ENCODE assay signal across 9 cellular contexts in genomic region chrX:107714196-107714811, GRCh38.
DNase-seq lines count a peak whose midpoint lies in the region; ATAC-seq lines count a peak whose summit lies in the region.
"Had no signal": no experiment of that assay in that cellular context is flagged by ENCODE, and none has a peak within 500 bp of the region (broad histone marks: within the 10 kb centered on the region; RNA-seq: fewer than 3 reads in every experiment).

No MANE protein-coding gene starts in this region.

- peak overlapping the region; percentile 96 for H3K27ac ChIP-seq in muscle layer of duodenum (ENCODE audit: low read length)

- H3K4me1 ChIP-seq in muscle layer of duodenum (ENCODE audit: control insufficient read depth in 1 of 2, insufficient read depth in 2 of 2, low read length in 2 of 2) = peaks cover 4 to 39% of the 10 kb centered on the region in 2 donors

- H3K27me3 ChIP-seq in muscle layer of duodenum (ENCODE audit: low read depth, low read length) = no peaks in the 10 kb centered on the region

- no peak for ATAC-seq in GM18517 (IDR thresholded peaks at IDR 0.05; ENCODE audit: unreplicated experiment)

- in situ Hi-C loops in G401 (cut with HindIII; ENCODE audit: low sequenced_read_pairs) = no loop called here

- peak overlapping the region; percentile 79 to 87 for H3K4me3 ChIP-seq in muscle layer of duodenum (ENCODE audit: low read depth in 1 of 2, low read length in 2 of 2)

- H3K36me3 ChIP-seq in muscle layer of duodenum (ENCODE audit: control insufficient read depth in 1 of 2, insufficient read depth in 2 of 2, low read length in 2 of 2) = peaks cover 10 to 25% of the 10 kb centered on the region in 2 donors

- peak; percentile 4 to 73 (median 39) for DNase-seq in stimulated activated naive CD4-positive, alpha-beta T cell (lab: John Stamatoyannopoulos, UW)
- no peak for DNase-seq in stimulated activated naive CD4-positive, alpha-beta T cell treated with Interleukin-2 at 50 U/mL for 16 hours (lab: John Stamatoyannopoulos, UW)
- peak; percentile 48 for DNase-seq in central memory CD4-positive, alpha-beta T cell
- DNase-seq in SHP77 (lab: John Stamatoyannopoulos, UW) = no peak
- DNase-seq in NOMO-1 (lab: John Stamatoyannopoulos, UW; ENCODE audit: unreplicated experiment in 2 of 2) = no peak
- no peak for DNase-seq in G401 (ENCODE audit: low spot score)
- DNase-seq: DMS79 had no signal

- no peaks in the 10 kb centered on the region for H3K9me3 ChIP-seq in muscle layer of duodenum (ENCODE audit: control insufficient read depth in 1 of 2, low read length in 2 of 2)

Comparison
In these comparisons a context has a peak if more than half of its experiments do, and no peak if none do; other contexts are left out.
1. DNase-seq: peak in stimulated activated naive CD4-positive, alpha-beta T cell (6 of 6) and central memory CD4-positive, alpha-beta T cell (single experiment); none in stimulated activated naive CD4-positive, alpha-beta T cell treated with Interleukin-2 at 50 U/mL for 16 hours (single experiment), SHP77 (0 of 2), NOMO-1 (0 of 2) and G401 (single experiment).